In the genomic region with DNA sequence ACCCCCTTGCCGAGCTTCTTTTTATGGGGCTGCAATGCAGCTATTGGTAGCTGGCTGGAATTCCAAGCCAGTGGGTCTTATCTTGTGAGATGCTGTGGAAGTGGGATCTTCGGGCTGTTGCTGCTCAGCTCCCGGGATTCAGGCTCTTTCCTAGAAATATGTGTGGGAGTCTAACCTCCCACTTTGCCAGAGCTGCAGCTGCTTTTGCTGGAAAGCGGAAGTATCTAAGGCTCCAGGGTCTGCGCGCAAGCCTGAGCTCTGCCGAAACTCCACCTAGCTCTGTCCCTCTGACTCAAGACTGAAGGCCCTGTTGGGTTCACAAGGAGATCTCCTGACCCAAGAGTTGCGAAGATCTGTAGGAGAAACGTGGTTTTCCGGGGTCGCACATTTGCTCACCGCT, we compare ENCODE assay signal across 1 cellular context.
TF ChIP-seq lines count a peak whose summit lies in the region.

No MANE protein-coding gene starts in this region.

TF ChIP-seq in GM23338, 12 proteins besides CTCF, POLR2A, EP300 and RAD21 (continued from another document):
- TF ChIP-seq, protein P1, sequence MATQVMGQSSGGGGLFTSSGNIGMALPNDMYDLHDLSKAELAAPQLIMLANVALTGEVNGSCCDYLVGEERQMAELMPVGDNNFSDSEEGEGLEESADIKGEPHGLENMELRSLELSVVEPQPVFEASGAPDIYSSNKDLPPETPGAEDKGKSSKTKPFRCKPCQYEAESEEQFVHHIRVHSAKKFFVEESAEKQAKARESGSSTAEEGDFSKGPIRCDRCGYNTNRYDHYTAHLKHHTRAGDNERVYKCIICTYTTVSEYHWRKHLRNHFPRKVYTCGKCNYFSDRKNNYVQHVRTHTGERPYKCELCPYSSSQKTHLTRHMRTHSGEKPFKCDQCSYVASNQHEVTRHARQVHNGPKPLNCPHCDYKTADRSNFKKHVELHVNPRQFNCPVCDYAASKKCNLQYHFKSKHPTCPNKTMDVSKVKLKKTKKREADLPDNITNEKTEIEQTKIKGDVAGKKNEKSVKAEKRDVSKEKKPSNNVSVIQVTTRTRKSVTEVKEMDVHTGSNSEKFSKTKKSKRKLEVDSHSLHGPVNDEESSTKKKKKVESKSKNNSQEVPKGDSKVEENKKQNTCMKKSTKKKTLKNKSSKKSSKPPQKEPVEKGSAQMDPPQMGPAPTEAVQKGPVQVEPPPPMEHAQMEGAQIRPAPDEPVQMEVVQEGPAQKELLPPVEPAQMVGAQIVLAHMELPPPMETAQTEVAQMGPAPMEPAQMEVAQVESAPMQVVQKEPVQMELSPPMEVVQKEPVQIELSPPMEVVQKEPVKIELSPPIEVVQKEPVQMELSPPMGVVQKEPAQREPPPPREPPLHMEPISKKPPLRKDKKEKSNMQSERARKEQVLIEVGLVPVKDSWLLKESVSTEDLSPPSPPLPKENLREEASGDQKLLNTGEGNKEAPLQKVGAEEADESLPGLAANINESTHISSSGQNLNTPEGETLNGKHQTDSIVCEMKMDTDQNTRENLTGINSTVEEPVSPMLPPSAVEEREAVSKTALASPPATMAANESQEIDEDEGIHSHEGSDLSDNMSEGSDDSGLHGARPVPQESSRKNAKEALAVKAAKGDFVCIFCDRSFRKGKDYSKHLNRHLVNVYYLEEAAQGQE (IDR thresholded peaks at IDR 0.05; ENCODE audit: unreplicated experiment): no peak
- TF ChIP-seq ZNF331 (CRISPR knock-in tag; IDR thresholded peaks at IDR 0.05; ENCODE audit: low read depth) (no peak), NANOG (IDR thresholded peaks at IDR 0.05; ENCODE audit: borderline replicate concordance) (no peak), POLR2AphosphoS5 (IDR thresholded peaks at IDR 0.05; ENCODE audit: low read depth) (no peak), ETS1 (IDR thresholded peaks at IDR 0.05) (no peak)
